ENCODE assay signal across 12 cellular contexts in genomic region chr3:151425640-151426336, GRCh38. TPM values are rescaled to one million over a fixed set of nuclear protein-coding genes. Genes with fewer than 3 reads are reported as not detected.
A peak's percentile ranks its signal among the peaks of the same experiment; 100 is the strongest.
DNase-seq lines count a peak whose midpoint lies in the region; ATAC-seq, FAIRE-seq and TF ChIP-seq lines count a peak whose summit lies in the region.
"Had no signal": no experiment of that assay in that cellular context is flagged by ENCODE, and none has a peak within 500 bp of the region (broad histone marks: within the 10 kb centered on the region; RNA-seq: fewer than 3 reads in every experiment).

No MANE protein-coding gene starts in this region.

- no peaks in the 10 kb centered on the region for H3K27me3 ChIP-seq in GM23338 (ENCODE audit: insufficient read depth)
- no peaks in the 10 kb centered on the region for H3K27me3 ChIP-seq in keratinocyte (ENCODE audit: control insufficient read depth, extremely low read depth, insufficient read depth, low read length)
- no peaks in the 10 kb centered on the region for H3K27me3 ChIP-seq in suprapubic skin
- H3K27me3 ChIP-seq: stomach had no signal

- TF ChIP-seq CTCF in GM23338 (conservative IDR thresholded peaks at IDR 0.05; ENCODE audit: low read depth in 2 of 2) (peak; percentile 39 to 74; a peak in 3 of 4 replicates), keratinocyte (optimal IDR thresholded peaks at IDR 0.05 in 1 of 3, IDR thresholded peaks at IDR 0.05 in 1 of 3, conservative IDR thresholded peaks at IDR 0.05 in 1 of 3; ENCODE audit: extremely low read depth in 1 of 3, insufficient read depth in 2 of 3, low read length in 3 of 3) (peak in 2 of 3 experiments; percentile 26 to 32), suprapubic skin (IDR thresholded peaks at IDR 0.05) (no peak)

- no peaks in the 10 kb centered on the region for H3F3A ChIP-seq in GM23338 (replicated peaks; ENCODE audit: low read depth)

- H3K27ac ChIP-seq in GM23338 (ENCODE audit: low read depth) (peak overlapping the region; percentile 26), keratinocyte (ENCODE audit: control insufficient read depth, insufficient read depth, low read length) (no peak overlapping the region), suprapubic skin (no peak overlapping the region)
- H3K27ac ChIP-seq: stomach had no signal

- ATAC-seq in GM18498 (IDR thresholded peaks at IDR 0.05; ENCODE audit: unreplicated experiment), result peak; percentile 27
- ATAC-seq in GM23338, result no peak; the same call in 2 of the 3 replicates

- H2AFZ ChIP-seq in GM23338, result no peak overlapping the region
- no peak overlapping the region for H2AFZ ChIP-seq in keratinocyte (ENCODE audit: control insufficient read depth, low read length)

- no peak for FAIRE-seq in keratinocyte (lab: Jason Lieb, UNC)
- FAIRE-seq in frontal cortex (lab: Jason Lieb, UNC), result no peak
- FAIRE-seq: endothelial cell of umbilical vein had no signal

- no peaks in the 10 kb centered on the region; the same call in 2 of the 3 replicates for H3K9me3 Mint-ChIP-seq in GM23338

- H3K4me3 ChIP-seq in GM23338, result no peak overlapping the region
- no peak overlapping the region for H3K4me3 ChIP-seq in keratinocyte (ENCODE audit: control insufficient read depth in 2 of 3, extremely low read depth in 1 of 3, insufficient read depth in 2 of 3, low read depth in 1 of 3, low read length in 3 of 3)
- H3K4me3 ChIP-seq in suprapubic skin, result no peak overlapping the region
- H3K4me3 ChIP-seq: stomach had no signal

- TF ChIP-seq EP300 in suprapubic skin (IDR thresholded peaks at IDR 0.05), result no peak

- no peaks in the 10 kb centered on the region for H3K9me2 ChIP-seq in GM23338 (ENCODE audit: insufficient read depth)

- no peaks in the 10 kb centered on the region for H3K9me1 ChIP-seq in keratinocyte (ENCODE audit: control insufficient read depth, extremely low read depth, insufficient read depth, low read length)

- H3K4me1 Mint-ChIP-seq in GM23338, result peaks cover 24% of the 10 kb centered on the region

- no peak overlapping the region for H3K27ac Mint-ChIP-seq in GM23338

- no peaks in the 10 kb centered on the region for H3K27me3 Mint-ChIP-seq in GM23338 (ENCODE audit: insufficient read depth, low read depth, poor library complexity)

- dilution Hi-C loops in keratinocyte (cut with MboI; ENCODE audit: extremely low pct_ligation_motif_present, low sequenced_read_pairs), result no loop called here

- H3K9ac ChIP-seq in keratinocyte (ENCODE audit: control insufficient read depth, extremely low read depth, insufficient read depth, low read length), result no peak overlapping the region

- H3K36me3 Mint-ChIP-seq in GM23338 (ENCODE audit: low read depth), result peaks cover 10% of the 10 kb centered on the region

- H3K79me2 ChIP-seq in GM23338 (replicated peaks; ENCODE audit: insufficient read depth), result no peaks in the 10 kb centered on the region
- H3K79me2 ChIP-seq in keratinocyte (ENCODE audit: control insufficient read depth, insufficient read depth, low read length), result no peaks in the 10 kb centered on the region

- DNase-seq in GM23338 (ENCODE audit: low spot score) (peak; percentile 45), NAMALWA (ENCODE audit: low spot score) (peak; percentile 56), keratinocyte (ENCODE audit: low read depth, low spot score) (no peak), frontal cortex (ENCODE audit: low spot score in 2 of 2) (no peak), suprapubic skin (ENCODE audit: low spot score in 2 of 2) (no peak), anterior cingulate cortex (lab: John Stamatoyannopoulos, UW) (no peak), pons (ENCODE audit: low spot score) (no peak)
- DNase-seq: NCI-H1048, occipital lobe, stomach had no signal

- no peak overlapping the region for H3K4me3 Mint-ChIP-seq in GM23338

- H3K4me2 ChIP-seq in GM23338 (peak overlapping the region; percentile 59; the same call in 1 of the 2 replicates), keratinocyte (ENCODE audit: control insufficient read depth, extremely low read depth, insufficient read depth, low read depth, low read length) (no peak overlapping the region)

- 72% methylated on average over 4 of the region's 4 CpGs for WGBS in suprapubic skin

- peaks cover 18% of the 10 kb centered on the region for H3K4me1 ChIP-seq in GM23338 (ENCODE audit: insufficient read depth)
- no peaks in the 10 kb centered on the region for H3K4me1 ChIP-seq in keratinocyte (ENCODE audit: control insufficient read depth, extremely low read depth, insufficient read depth, low read length)
- no peaks in the 10 kb centered on the region for H3K4me1 ChIP-seq in suprapubic skin
- H3K4me1 ChIP-seq: stomach had no signal

- TF ChIP-seq POLR2A in suprapubic skin (IDR thresholded peaks at IDR 0.05), result no peak

- no peaks in the 10 kb centered on the region for H3K36me3 ChIP-seq in GM23338 (ENCODE audit: insufficient read depth)
- H3K36me3 ChIP-seq in keratinocyte (ENCODE audit: control insufficient read depth in 2 of 2, extremely low read depth in 1 of 2, insufficient read depth in 2 of 2, low read length in 2 of 2), result no peaks in the 10 kb centered on the region
- no peaks in the 10 kb centered on the region for H3K36me3 ChIP-seq in suprapubic skin
- H3K36me3 ChIP-seq: stomach had no signal

- no peaks in the 10 kb centered on the region for H4K20me1 ChIP-seq in GM23338 (replicated peaks; ENCODE audit: insufficient read depth)
- no peaks in the 10 kb centered on the region for H4K20me1 ChIP-seq in keratinocyte (ENCODE audit: control insufficient read depth, extremely low read depth, insufficient read depth, low read length)

- H3K9me3 ChIP-seq in keratinocyte (ENCODE audit: control insufficient read depth, low read depth, low read length) (no peaks in the 10 kb centered on the region), suprapubic skin (no peaks in the 10 kb centered on the region)
- H3K9me3 ChIP-seq: stomach had no signal

TF ChIP-seq in GM23338, 12 proteins besides CTCF, POLR2A, EP300 and RAD21:
- no peak for TF ChIP-seq POLR2AphosphoS5 (IDR thresholded peaks at IDR 0.05; ENCODE audit: low read depth)
- no peak for TF ChIP-seq JUNB (IDR thresholded peaks at IDR 0.05; ENCODE audit: unreplicated experiment)
- no peak for TF ChIP-seq CREB1 (CRISPR knock-in tag; IDR thresholded peaks at IDR 0.05; ENCODE audit: low read depth)
- TF ChIP-seq REST (IDR thresholded peaks at IDR 0.05; ENCODE audit: unreplicated experiment), result no peak
- TF ChIP-seq STAT1 (IDR thresholded peaks at IDR 0.05; ENCODE audit: unreplicated experiment), result no peak

RNA-seq across cellular contexts. Expression of gene IGSF10, which starts 35.1 kb away (rescaled TPM):
- total RNA-seq in GM23338 (2014; rRNA removed; shearing (Covaris generic)), result 0.94 and 1.4 TPM in 2 replicates
- polyA plus RNA-seq in GM23338 (2016; fragmentation: Nextera tagmentation; extraction: Ambion mirVana) (0.24 and 0.50 TPM in 2 replicates), keratinocyte (under 0.01 to 0.01 TPM (median 0.01 TPM) in 3 replicates)
- polyA plus RNA-seq in keratinocyte (2011; ENCODE audit: low read depth), result not detected
- not detected in 2 replicates for polyA plus RNA-seq in keratinocyte (2011; cell fraction: cytosol; rRNA removed)
- polyA plus RNA-seq in keratinocyte (2011; cell fraction: nucleus; rRNA removed), result 0.05 and 0.06 TPM in 2 replicates
- polyA plus RNA-seq in keratinocyte (2012; ENCODE audit: low replicate concordance), result 0.01 TPM in 1 of 2 replicates, not detected in the other
- under 0.01 to 0.03 TPM in 2 of 3 replicates, not detected in the other for polyA minus RNA-seq in keratinocyte
- polyA minus RNA-seq in keratinocyte (2011; cell fraction: cytosol; rRNA and poly(A)+ RNA removed), result not detected
- not detected in 2 replicates for polyA minus RNA-seq in keratinocyte (2011; cell fraction: nucleus; rRNA and poly(A)+ RNA removed)
- total RNA-seq in frontal cortex (0.82 TPM), suprapubic skin (1 to 10 TPM in 3 of 4 donors, under 1 TPM in 1; 0.96 to 7.1 (median 1.7) TPM)
- total RNA-seq: endothelial cell of umbilical vein had no signal

RNA-seq across cellular contexts. Expression of gene P2RY12, which starts 41.2 kb away (rescaled TPM):
- total RNA-seq in GM23338 (2014; rRNA removed; shearing (Covaris generic)), result not detected in 2 replicates
- polyA plus RNA-seq in GM23338 (2016; fragmentation: Nextera tagmentation; extraction: Ambion mirVana), result 0.40 and 1.1 TPM in 2 replicates
- polyA plus RNA-seq in keratinocyte, result not detected in 3 replicates
- polyA plus RNA-seq in keratinocyte (2011; ENCODE audit: low read depth), result not detected
- polyA plus RNA-seq in keratinocyte (2011; cell fraction: cytosol; rRNA removed), result not detected in 2 replicates
- not detected in 2 replicates for polyA plus RNA-seq in keratinocyte (2011; cell fraction: nucleus; rRNA removed)
- polyA plus RNA-seq in keratinocyte (2012; ENCODE audit: low replicate concordance), result not detected in 2 replicates
- polyA minus RNA-seq in keratinocyte, result not detected in 3 replicates
- not detected for polyA minus RNA-seq in keratinocyte (2011; cell fraction: cytosol; rRNA and poly(A)+ RNA removed)
- not detected in 2 replicates for polyA minus RNA-seq in keratinocyte (2011; cell fraction: nucleus; rRNA and poly(A)+ RNA removed)
- total RNA-seq in frontal cortex, result 17.5 TPM
- 1 to 10 TPM in 1 of 4 donors, not detected in 3; 1.2 TPM for total RNA-seq in suprapubic skin
- total RNA-seq: endothelial cell of umbilical vein had no signal
- polyA plus RNA-seq: endothelial cell of umbilical vein had no signal

Comparison
In these comparisons a context has a peak if more than half of its experiments do, and no peak if none do; other contexts are left out.
1. DNase-seq: peak in GM23338 (single experiment) and NAMALWA (single experiment); none in keratinocyte (single experiment), frontal cortex (0 of 2), suprapubic skin (0 of 2), anterior cingulate cortex (0 of 58) and pons (single experiment).
2. CTCF ChIP-seq: peak in GM23338 (2 of 2) and keratinocyte (2 of 3); none in suprapubic skin (0 of 2).